ENCODE assay signal across 1 cellular context in genomic region chr21:42219606-42220137, GRCh38.
TF ChIP-seq lines count a peak whose summit lies in the region.

No MANE protein-coding gene starts in this region.

TF ChIP-seq in A549, 52 proteins besides CTCF, POLR2A, EP300 and RAD21 (continued from another document):
- TF ChIP-seq REST (IDR thresholded peaks at IDR 0.05), result no peak
- TF ChIP-seq HOXA7 (CRISPR knock-in tag; IDR thresholded peaks at IDR 0.05), result no peak
